Comparison of ENCODE assay signal across 8 cellular contexts in genomic region chr5:79236364-79236969, GRCh38. TPM values are rescaled to one million over a fixed set of nuclear protein-coding genes. Genes with fewer than 3 reads are reported as not detected.
DNase-seq lines count a peak whose midpoint lies in the region; ATAC-seq lines count a peak whose summit lies in the region.

No MANE protein-coding gene starts in this region.

- peak; percentile 45 for DNase-seq in EH (ENCODE audit: low read depth)
- peak; percentile 15 to 24 for DNase-seq in activated CD4-positive, alpha-beta T cell treated with anti-CD3 and anti-CD28 coated beads for 4 hours
- peak; percentile 57 for DNase-seq in midbrain (lab: John Stamatoyannopoulos, UW)
- no peak for DNase-seq in NCI-H1694 treated with DMSO at 0.1 percent for 48 hours (lab: John Stamatoyannopoulos, UW)

- H3K9ac ChIP-seq in HUES48 (ENCODE audit: low read depth, low read length) = peak overlapping the region; percentile 75
- peak overlapping the region; percentile 95 for H3K9ac ChIP-seq in endocrine pancreas (ENCODE audit: control insufficient read depth, insufficient read depth, low read length)

- ATAC-seq in GM21423 (IDR thresholded peaks at IDR 0.05; ENCODE audit: unreplicated experiment) = peak; percentile 20

- H3K4me3 ChIP-seq in HUES48 (ENCODE audit: low read depth, low read length) (peak overlapping the region; percentile 78), endocrine pancreas (ENCODE audit: control insufficient read depth, insufficient read depth, low read length) (no peak overlapping the region)

- H3K27me3 ChIP-seq in HUES48 (ENCODE audit: control insufficient read depth, insufficient read depth, low read length) (no peaks in the 10 kb centered on the region), endocrine pancreas (ENCODE audit: control insufficient read depth, insufficient read depth, low read length) (no peaks in the 10 kb centered on the region)

- H3K4me1 ChIP-seq in HUES48 (ENCODE audit: control insufficient read depth, insufficient read depth, low read length) (peaks cover 12% of the 10 kb centered on the region; the same call in 1 of the 2 replicates), endocrine pancreas (ENCODE audit: control insufficient read depth, insufficient read depth, low read length) (peaks cover 6% of the 10 kb centered on the region)

- no peaks in the 10 kb centered on the region for H3K36me3 ChIP-seq in HUES48 (ENCODE audit: control insufficient read depth, insufficient read depth, low read length)
- no peaks in the 10 kb centered on the region for H3K36me3 ChIP-seq in endocrine pancreas (ENCODE audit: control insufficient read depth, insufficient read depth, low read length)

- H3K27ac ChIP-seq in HUES48 (ENCODE audit: low read depth, low read length) = peak overlapping the region; percentile 91
- peak overlapping the region; percentile 78 for H3K27ac ChIP-seq in temporal lobe (ENCODE audit: low read depth, low read length)

- H3K9me3 ChIP-seq in HUES48 (ENCODE audit: control insufficient read depth, insufficient read depth, low read length) (no peaks in the 10 kb centered on the region), endocrine pancreas (ENCODE audit: control insufficient read depth, low read length) (no peaks in the 10 kb centered on the region)

RNA-seq across cellular contexts. Expression of gene JMY, which starts 0.5 kb away (rescaled TPM):
- 38.4 TPM for total RNA-seq in temporal lobe
